In the genomic region with DNA sequence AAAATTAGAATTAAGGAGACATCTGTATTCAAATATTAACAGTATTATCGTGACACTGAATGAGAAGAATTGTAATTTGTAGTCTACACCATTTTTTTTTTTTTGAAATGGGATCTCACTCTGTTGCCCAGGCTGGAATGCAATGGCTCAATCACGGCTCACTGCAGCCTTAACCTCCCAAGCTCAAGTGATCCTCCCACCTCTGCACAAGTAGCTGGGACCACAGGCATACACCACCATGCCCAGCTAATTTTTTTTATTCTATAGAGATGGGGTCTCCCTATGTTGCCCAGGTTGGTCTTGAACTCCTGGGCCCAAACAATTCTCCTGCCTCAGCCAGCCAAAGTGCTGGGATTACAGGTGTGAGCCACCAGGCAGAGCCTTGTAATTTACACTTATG, we compare ENCODE assay signal across 19 cellular contexts. TPM values are rescaled to one million over a fixed set of nuclear protein-coding genes. Genes with fewer than 3 reads are reported as not detected.
DNase-seq lines count a peak whose midpoint lies in the region; ATAC-seq, FAIRE-seq and TF ChIP-seq lines count a peak whose summit lies in the region.
"Had no signal": no experiment of that assay in that cellular context is flagged by ENCODE, and none has a peak within 500 bp of the region (broad histone marks: within the 10 kb centered on the region; RNA-seq: fewer than 3 reads in every experiment).

No MANE protein-coding gene starts in this region.

- in situ Hi-C loops in HepG2 (cut with HindIII; ENCODE audit: extremely low pct_ligation_motif_present, low pct_unique_long_range_greater_than_20kb) (no loop called here), K562 (cut with MboI) (no loop called here)

- no peak overlapping the region for H4K91ac ChIP-seq in trophoblast cell (ENCODE audit: low read depth, low read length)

- DNase-seq in HepG2 (ENCODE audit: low spot score), result no peak
- DNase-seq in right lobe of liver, result no peak
- no peak for DNase-seq in K562 (ENCODE audit: extremely low read depth in 1 of 4, low spot score in 3 of 4)
- no peak for DNase-seq in trophoblast cell
- DNase-seq in middle frontal gyrus (ENCODE audit: extremely low spot score, low spot score), result no peak
- no peak for DNase-seq in left lung
- DNase-seq: CD4-positive, alpha-beta memory T cell; DMS153; DMS79 treated with DMSO at 0.1 percent for 48 hours; GF-D8; H7 had no signal

- H3K9me3 ChIP-seq in HepG2 (ENCODE audit: low read length) (no peaks in the 10 kb centered on the region), right lobe of liver (no peaks in the 10 kb centered on the region), HUES64 (ENCODE audit: insufficient read depth, low read depth, low read length) (no peaks in the 10 kb centered on the region), K562 (replicated peaks; ENCODE audit: control insufficient read depth, insufficient read depth, low read depth, low read length) (no peaks in the 10 kb centered on the region), trophoblast cell (ENCODE audit: insufficient read depth, low read depth, low read length) (no peaks in the 10 kb centered on the region), left lung (no peaks in the 10 kb centered on the region)
- H3K9me3 ChIP-seq: A549, BLaER1 had no signal

- no peaks in the 10 kb centered on the region for H3K27me3 ChIP-seq in HepG2 (ENCODE audit: control insufficient read depth in 1 of 2, insufficient read depth in 2 of 2, low read length in 2 of 2)
- no peaks in the 10 kb centered on the region for H3K27me3 ChIP-seq in right lobe of liver
- no peaks in the 10 kb centered on the region for H3K27me3 ChIP-seq in HUES64 (ENCODE audit: insufficient read depth, low read length)
- no peaks in the 10 kb centered on the region for H3K27me3 ChIP-seq in K562 (ENCODE audit: control insufficient read depth in 2 of 2, insufficient read depth in 2 of 2, low read length in 2 of 2)
- H3K27me3 ChIP-seq in trophoblast cell (ENCODE audit: insufficient read depth, low read length), result no peaks in the 10 kb centered on the region
- no peaks in the 10 kb centered on the region for H3K27me3 ChIP-seq in left lung
- H3K27me3 ChIP-seq: BLaER1 had no signal

- H3K9ac ChIP-seq in HepG2 (ENCODE audit: insufficient read depth, low read depth, low read length) (no peak overlapping the region), HUES64 (ENCODE audit: low read depth, low read length) (no peak overlapping the region), K562 (ENCODE audit: insufficient read depth in 1 of 2, low read depth in 2 of 2, low read length in 2 of 2) (no peak overlapping the region), trophoblast cell (ENCODE audit: low read length) (no peak overlapping the region)
- H3K9ac ChIP-seq: BLaER1, GM23248 had no signal

- H3K23ac ChIP-seq in trophoblast cell (ENCODE audit: low read length), result no peak overlapping the region

- H3K18ac ChIP-seq in trophoblast cell (ENCODE audit: low read length), result no peak overlapping the region

- H3K27ac ChIP-seq in HepG2 (ENCODE audit: extremely low read length, insufficient read depth, low read length), result no peak overlapping the region
- no peak overlapping the region for H3K27ac ChIP-seq in right lobe of liver
- H3K27ac ChIP-seq in HUES64 (ENCODE audit: low read depth, low read length), result peak overlapping the region; percentile 37; the same call in 1 of the 2 replicates
- no peak overlapping the region for H3K27ac ChIP-seq in K562 (ENCODE audit: extremely low read depth, low read depth, low read length)
- no peak overlapping the region for H3K27ac ChIP-seq in trophoblast cell (ENCODE audit: low read depth, low read length)
- no peak overlapping the region for H3K27ac ChIP-seq in left lung
- H3K27ac ChIP-seq: 22Rv1, A549, BLaER1, GM23248, HL-60 had no signal

- TF ChIP-seq RAD21 in HepG2 (CRISPR knock-in tag; IDR thresholded peaks at IDR 0.05) (no peak), K562 (CRISPR knock-in tag; conservative IDR thresholded peaks at IDR 0.05 in 1 of 2, IDR thresholded peaks at IDR 0.05 in 1 of 2) (no peak)

- H3K9me1 ChIP-seq in K562 (ENCODE audit: control insufficient read depth, insufficient read depth, low read length), result no peaks in the 10 kb centered on the region

- BruUV-seq in HepG2 (replicated peaks; lab: Mats Ljungman, UMichigan) (no TSS peak), K562 (replicated peaks; lab: Mats Ljungman, UMichigan) (no TSS peak)

- H2BK120ac ChIP-seq in trophoblast cell (ENCODE audit: insufficient read depth, low read length, poor library complexity), result no peak overlapping the region

- TF ChIP-seq POLR2A in HepG2 (IDR thresholded peaks at IDR 0.05; ENCODE audit: insufficient read depth in 1 of 2, low read depth in 2 of 2, low read length in 2 of 2), result no peak
- TF ChIP-seq POLR2A in right lobe of liver (IDR thresholded peaks at IDR 0.05), result no peak
- TF ChIP-seq POLR2A in K562 (conservative IDR thresholded peaks at IDR 0.05), result no peak

- H3K4me2 ChIP-seq in HepG2 (ENCODE audit: low read depth, low read length) (no peak overlapping the region), K562 (ENCODE audit: insufficient read depth, low read length) (no peak overlapping the region), trophoblast cell (ENCODE audit: low read length) (no peak overlapping the region)
- H3K4me2 ChIP-seq: A549, BLaER1 had no signal

- H3K36me3 ChIP-seq in HepG2 (replicated peaks in 1 of 2; ENCODE audit: control insufficient read depth in 1 of 2, insufficient read depth in 2 of 2, low read length in 2 of 2) (no peaks in the 10 kb centered on the region), right lobe of liver (no peaks in the 10 kb centered on the region), HUES64 (ENCODE audit: insufficient read depth, low read length) (no peaks in the 10 kb centered on the region), K562 (ENCODE audit: control insufficient read depth, insufficient read depth, low read length) (0 out of 3 replicates have a peak, but pooled peaks cover 2% of the 10 kb centered on the region), trophoblast cell (ENCODE audit: control insufficient read depth in 1 of 2, insufficient read depth in 2 of 2, low read length in 2 of 2) (no peaks in the 10 kb centered on the region), left lung (no peaks in the 10 kb centered on the region)

- CTCF ChIA-PET in HepG2 (lab: Yijun Ruan, JAX; ENCODE audit: low intra/inter-chr PET ratio, low total read pairs) (no interaction called here), K562 (lab: Yijun Ruan, JAX; ENCODE audit: low intra/inter-chr PET ratio) (no interaction called here)

- TF ChIP-seq CTCF in HepG2 (CRISPR knock-in tag; IDR thresholded peaks at IDR 0.05) (no peak), right lobe of liver (IDR thresholded peaks at IDR 0.05) (no peak), K562 (IDR thresholded peaks at IDR 0.05 in 2 of 3, conservative IDR thresholded peaks at IDR 0.05 in 1 of 3; ENCODE audit: insufficient read depth in 2 of 3, low read depth in 1 of 3, low read length in 3 of 3) (no peak), left lung (IDR thresholded peaks at IDR 0.05) (no peak)

- no peak for TF ChIP-seq EP300 in HepG2 (IDR thresholded peaks at IDR 0.05; ENCODE audit: low read depth in 2 of 2, low read length in 2 of 2)
- TF ChIP-seq EP300 in HepG2 (CRISPR knock-in tag; IDR thresholded peaks at IDR 0.05; ENCODE audit: borderline replicate concordance), result no peak
- no peak for TF ChIP-seq EP300 in K562 (IDR thresholded peaks at IDR 0.05; ENCODE audit: low read length)

- H3K79me2 ChIP-seq in HepG2 (ENCODE audit: insufficient read depth, low read length) (peaks cover 32% of the 10 kb centered on the region), K562 (ENCODE audit: control insufficient read depth, insufficient read depth, low read length) (peaks cover 84% of the 10 kb centered on the region), trophoblast cell (ENCODE audit: control insufficient read depth, insufficient read depth, low read length, poor library complexity) (peaks cover 4% of the 10 kb centered on the region)

- no peak overlapping the region for H2BK5ac ChIP-seq in trophoblast cell (ENCODE audit: low read depth, low read length, poor library complexity)

- peak overlapping the region; percentile 16 for H3K4ac ChIP-seq in trophoblast cell (ENCODE audit: low read depth, low read length)

- H3K4me1 ChIP-seq in HepG2 (ENCODE audit: insufficient read depth, low read length), result peaks cover 29% of the 10 kb centered on the region
- H3K4me1 ChIP-seq in right lobe of liver, result no peaks in the 10 kb centered on the region
- H3K4me1 ChIP-seq in HUES64 (ENCODE audit: insufficient read depth, low read length), result peaks cover 40% of the 10 kb centered on the region
- H3K4me1 ChIP-seq in K562 (replicated peaks in 1 of 2; ENCODE audit: control insufficient read depth in 2 of 2, insufficient read depth in 2 of 2, low read length in 2 of 2), result peaks cover 17 to 19% of the 10 kb centered on the region in 2 experiments; a peak in 4 of 5 replicates
- H3K4me1 ChIP-seq in trophoblast cell (ENCODE audit: control insufficient read depth in 1 of 2, insufficient read depth in 2 of 2, low read length in 2 of 2), result peaks cover 5 to 7% of the 10 kb centered on the region in 2 experiments
- peaks cover 3 to 15% of the 10 kb centered on the region in 2 donors for H3K4me1 ChIP-seq in left lung
- H3K4me1 ChIP-seq: BLaER1 had no signal

- H4K12ac ChIP-seq in trophoblast cell (ENCODE audit: low read depth, low read length), result no peak overlapping the region

- H4K20me1 ChIP-seq in HepG2 (ENCODE audit: insufficient read depth, low read length), result peaks cover 15% of the 10 kb centered on the region; the same call in 1 of the 2 replicates
- H4K20me1 ChIP-seq in K562 (replicated peaks; ENCODE audit: control insufficient read depth, insufficient read depth, low read length), result no peaks in the 10 kb centered on the region

- POLR2A ChIA-PET in HepG2 (lab: Yijun Ruan, JAX), result interaction anchor here (1.2 kb wide), 1 partner anchor 149 kb away, joined by 3 read pairs; a partner anchor contains a TSS
- POLR2A ChIA-PET in K562 (lab: Yijun Ruan, JAX), result interaction anchor here (0.7 kb wide), 1 partner anchor 26 kb away, joined by 3 read pairs; no protein-coding TSS in a partner anchor

- H4K8ac ChIP-seq in trophoblast cell (ENCODE audit: low read depth, low read length), result no peak overlapping the region

- H3K4me3 ChIP-seq in HepG2 (replicated peaks in 1 of 3; ENCODE audit: insufficient read depth in 1 of 3, low read depth in 2 of 3, low read length in 3 of 3), result no peak overlapping the region
- no peak overlapping the region for H3K4me3 ChIP-seq in right lobe of liver
- H3K4me3 ChIP-seq in HUES64 (ENCODE audit: low read length), result no peak overlapping the region
- no peak overlapping the region for H3K4me3 ChIP-seq in K562
- H3K4me3 ChIP-seq in trophoblast cell (ENCODE audit: low read depth, low read length), result no peak overlapping the region
- H3K4me3 ChIP-seq in left lung, result no peak overlapping the region
- H3K4me3 ChIP-seq: A549, BLaER1, GM23248 had no signal

- FAIRE-seq in HepG2 (lab: Jason Lieb, UNC) (no peak), K562 (lab: Jason Lieb, UNC) (no peak)
- FAIRE-seq: A549 had no signal

- no peak overlapping the region for H2AFZ ChIP-seq in HepG2 (ENCODE audit: low read length)
- H2AFZ ChIP-seq in K562 (ENCODE audit: low read depth, low read length), result no peak overlapping the region
- H2AFZ ChIP-seq in trophoblast cell (ENCODE audit: insufficient read depth, low read length, poor library complexity), result no peak overlapping the region
- H2AFZ ChIP-seq: GM23248 had no signal

- peaks cover 5% of the 10 kb centered on the region for H3K79me1 ChIP-seq in trophoblast cell (ENCODE audit: low read length)

- intact Hi-C loops in HepG2 (cut with micrococcal nuclease; ENCODE audit: unreplicated experiment) (no loop called here), right lobe of liver (cut with DNase I) (no loop called here), K562 (cut with micrococcal nuclease) (loop anchor here (5.0 kb wide), 1 partner anchor 45 kb away; no protein-coding TSS in a partner anchor), left lung (cut with DNase I) (no loop called here)

- H2BK12ac ChIP-seq in trophoblast cell (ENCODE audit: low read length), result no peak overlapping the region

- H3K14ac ChIP-seq in trophoblast cell (ENCODE audit: low read length), result no peak overlapping the region

- H2AK5ac ChIP-seq in trophoblast cell (ENCODE audit: low read length), result no peak overlapping the region

- 98% methylated on average over 2 of the region's 2 CpGs for WGBS in HepG2 (ENCODE audit: low lambda C conversion rate)
- 93% methylated on average over 2 of the region's 2 CpGs for whole genome bisulfite sequencing in right lobe of liver (ENCODE audit: insufficient coverage, low coverage, low lambda C conversion rate, missing lambda C conversion rate)
- 98% methylated on average over 2 of the region's 2 CpGs for WGBS in HUES64
- WGBS in K562 (ENCODE audit: insufficient coverage, low coverage, missing lambda C conversion rate), result 100% methylated on average over 2 of the region's 2 CpGs
- no CpG with 5 or more reads among the region's 2 CpGs for WGBS in trophoblast cell (ENCODE audit: extremely low coverage, insufficient coverage, insufficient read length)

- ATAC-seq in HepG2, result no peak
- no peak for ATAC-seq in right lobe of liver
- no peak for ATAC-seq in K562
- ATAC-seq in HG02623 (IDR thresholded peaks at IDR 0.05; ENCODE audit: unreplicated experiment), result no peak
- ATAC-seq in left lung, result no peak
- ATAC-seq: A549, HCT116 had no signal

RNA-seq across cellular contexts. Expression of a gene that starts 24.8 kb away (rescaled TPM):
- total RNA-seq in HepG2 (2016; rRNA removed; fragmentation: Illumina TruSeq; extraction: Trizol), result 35.4 and 44.5 TPM in 2 replicates
- 33.4 and 38.1 TPM in 2 replicates for total RNA-seq in HepG2 (2016; cell fraction: cytosol; rRNA removed; fragmentation: Illumina TruSeq; extraction: Trizol; ENCODE audit: low read depth)
- total RNA-seq in HepG2 (2016; cell fraction: insoluble cytoplasmic fraction; rRNA removed; fragmentation: Illumina TruSeq; extraction: Trizol), result 34.3 and 42.9 TPM in 2 replicates
- total RNA-seq in HepG2 (2016; cell fraction: membrane; rRNA removed; fragmentation: Illumina TruSeq; extraction: Trizol), result 31.5 and 31.6 TPM in 2 replicates
- 34.9 and 35.6 TPM in 2 replicates for total RNA-seq in HepG2 (2016; cell fraction: nucleus; rRNA removed; fragmentation: Illumina TruSeq; extraction: Trizol)
- 24.2 and 28.6 TPM in 2 replicates for polyA plus RNA-seq in HepG2 (2011; rRNA removed)
- polyA plus RNA-seq in HepG2 (2011; cell fraction: cytosol; rRNA removed), result 14.5 and 18.0 TPM in 2 replicates
- polyA plus RNA-seq in HepG2 (2011; cell fraction: nucleus; rRNA removed), result 18.4 and 19.9 TPM in 2 replicates
- polyA plus RNA-seq in HepG2 (2012), result 19.5 and 21.8 TPM in 2 replicates
- 2.4 and 3.0 TPM in 2 replicates for polyA plus RNA-seq in HepG2 (2016; cell fraction: cytosol; fragmentation: Illumina TruSeq; extraction: Trizol; ENCODE audit: low read depth)
- 25.1 and 29.8 TPM in 2 replicates for polyA plus RNA-seq in HepG2 (2016; cell fraction: insoluble cytoplasmic fraction; fragmentation: Illumina TruSeq; extraction: Trizol; ENCODE audit: low read depth)
- 6.9 and 7.7 TPM in 2 replicates for polyA plus RNA-seq in HepG2 (2016; cell fraction: membrane; fragmentation: Illumina TruSeq; extraction: Trizol; ENCODE audit: low read depth)
- 35.5 and 38.0 TPM in 2 replicates for polyA plus RNA-seq in HepG2 (2016; cell fraction: nucleus; fragmentation: Illumina TruSeq; extraction: Trizol; ENCODE audit: insufficient read depth, low read depth)
- 30.9 and 40.2 TPM in 2 replicates for polyA minus RNA-seq in HepG2 (2011; rRNA and poly(A)+ RNA removed; ENCODE audit: low replicate concordance)
- 25.8 and 27.5 TPM in 2 replicates for polyA minus RNA-seq in HepG2 (2011; cell fraction: cytosol; rRNA and poly(A)+ RNA removed)
- 69.3 and 81.7 TPM in 2 replicates for polyA minus RNA-seq in HepG2 (2011; cell fraction: nucleus; rRNA and poly(A)+ RNA removed)
- 10 to 100 TPM; 14.0 to 24.3 (median 16.7) TPM for total RNA-seq in right lobe of liver
- 19.0 TPM for polyA plus RNA-seq in HUES64 (2013, experiment 1 of 2)
- polyA plus RNA-seq in HUES64 (2013, experiment 2 of 2), result 25.2 TPM
- 57.5 and 146 TPM in 2 replicates for total RNA-seq in K562 (2011; cell fraction: chromatin; rRNA removed; ENCODE audit: low replicate concordance)
- 30.2 and 35.3 TPM in 2 replicates for total RNA-seq in K562 (2011; cell fraction: nucleolus; rRNA removed)
- total RNA-seq in K562 (2011; cell fraction: nucleoplasm; rRNA removed), result 66.7 and 117 TPM in 2 replicates
- total RNA-seq in K562 (2014; rRNA removed), result 29.7 TPM in 2 replicates
- total RNA-seq in K562 (2014; rRNA removed; fragmentation: Illumina TruSeq; extraction: Trizol), result 58.7 and 71.2 TPM in 2 replicates
- 47.5 and 51.3 TPM in 2 replicates for total RNA-seq in K562 (2015; rRNA removed; fragmentation: Illumina TruSeq; extraction: Trizol)
- total RNA-seq in K562 (2021), result 43.4 and 43.5 TPM in 2 replicates
- 48.7 and 54.3 TPM in 2 replicates for polyA plus RNA-seq in K562 (2011; rRNA removed)
- 22.0 and 25.1 TPM in 2 replicates for polyA plus RNA-seq in K562 (2011; cell fraction: cytosol; rRNA removed)
- 34.1 and 37.9 TPM in 2 replicates for polyA plus RNA-seq in K562 (2011; cell fraction: nucleus; rRNA removed)
- 25.8 and 27.5 TPM in 2 replicates for polyA plus RNA-seq in K562 (2012)
- polyA plus RNA-seq in K562 (2014; fragmentation: Illumina TruSeq; extraction: Trizol), result 37.9 and 41.6 TPM in 2 replicates
- 10 to 100 TPM in 1 of 2 experiments, 1 to 10 TPM in 1; 9.4 to 18.0 TPM for polyA plus RNA-seq in K562 (2014; fragmentation: Nextera tagmentation; extraction: Ambion mirVana)
- polyA plus RNA-seq in K562 (2014; rRNA removed), result 29.1 and 30.3 TPM in 2 replicates
- polyA minus RNA-seq in K562 (2011; rRNA and poly(A)+ RNA removed), result 80.9 and 88.5 TPM in 2 replicates
- 32.9 and 33.7 TPM in 2 replicates for polyA minus RNA-seq in K562 (2011; cell fraction: cytosol; rRNA and poly(A)+ RNA removed)
- 28.0 and 46.7 TPM in 2 replicates for polyA minus RNA-seq in K562 (2011; cell fraction: nucleus; rRNA and poly(A)+ RNA removed)
- 19.5 and 21.8 TPM in 2 replicates for polyA plus RNA-seq in trophoblast cell (2013)
- 10 to 100 TPM; 37.3 to 42.6 TPM for total RNA-seq in left lung
